ENCODE assay signal across 32 cellular contexts in genomic region chr10:75357500-75357899, GRCh38.
"Had no signal": no experiment of that assay in that cellular context is flagged by ENCODE, and none has a peak within 500 bp of the region (broad histone marks: within the 10 kb centered on the region; RNA-seq: fewer than 3 reads in every experiment).

No MANE protein-coding gene starts in this region.

- DNase-seq: activated CD4-positive, alpha-beta memory T cell treated with anti-CD3 and anti-CD28 coated beads, Interleukin-2, amount 10 ng/mL, durations not matched to agents 7 days and 5 days; activated CD4-positive, alpha-beta T cell treated with anti-CD3 and anti-CD28 coated beads for 1 hour; activated CD4-positive, alpha-beta T cell treated with anti-CD3 and anti-CD28 coated beads for 48 hours; activated CD4-positive, CD25-positive, alpha-beta regulatory T cell; activated CD8-positive, alpha-beta memory T cell treated with anti-CD3 and anti-CD28 coated beads for 24 hours; activated CD8-positive, alpha-beta memory T cell treated with anti-CD3 and anti-CD28 coated beads, Interleukin-2, amount 10 ng/mL, durations not matched to agents 7 days and 5 days; activated CD8-positive, alpha-beta memory T cell treated with anti-CD3 and anti-CD28 coated beads, Interleukin-2, amount 50 U/mL, for 48 hours; activated effector memory CD4-positive, alpha-beta T cell treated with anti-CD3 and anti-CD28 coated beads, Interleukin-2, amount 50 U/mL, for 16 hours; activated naive CD4-positive, alpha-beta T cell; activated naive CD4-positive, alpha-beta T cell treated with anti-CD3 and anti-CD28 coated beads, Interleukin-2, amount 50 U/mL, for 16 hours; activated naive CD8-positive, alpha-beta T cell treated with anti-CD3 and anti-CD28 coated beads for 36 hours; activated T-cell treated with anti-CD3 and anti-CD28 coated beads, Interleukin-2, amount 50 U/mL, for 48 hours; amniotic stem cell; aorta; Karpas-422; NCI-H1105; NCI-H1417 treated with DMSO at 0.1 percent for 48 hours; NCI-H187 treated with DMSO at 0.1 percent for 48 hours; NCI-H2081; NCI-H226; NCI-H446 treated with DMSO at 0.1 percent for 48 hours; NCI-H524; NCI-H82; Right ventricle myocardium superior; RPMI8226; SW 1271; T-helper 1 cell; T-helper 2 cell; T-helper 9 cell; WERI-Rb-1 had no signal

- H3K27me3 ChIP-seq: cardiac muscle cell, Peyer's patch had no signal

- H3K27ac ChIP-seq: cardiac muscle cell, WERI-Rb-1 had no signal

- H3K36me3 ChIP-seq: cardiac muscle cell, Peyer's patch, WERI-Rb-1 had no signal

- H3K4me3 ChIP-seq: cardiac muscle cell, Peyer's patch had no signal
